Comparison of ENCODE assay signal across 26 cellular contexts in the genomic region with DNA sequence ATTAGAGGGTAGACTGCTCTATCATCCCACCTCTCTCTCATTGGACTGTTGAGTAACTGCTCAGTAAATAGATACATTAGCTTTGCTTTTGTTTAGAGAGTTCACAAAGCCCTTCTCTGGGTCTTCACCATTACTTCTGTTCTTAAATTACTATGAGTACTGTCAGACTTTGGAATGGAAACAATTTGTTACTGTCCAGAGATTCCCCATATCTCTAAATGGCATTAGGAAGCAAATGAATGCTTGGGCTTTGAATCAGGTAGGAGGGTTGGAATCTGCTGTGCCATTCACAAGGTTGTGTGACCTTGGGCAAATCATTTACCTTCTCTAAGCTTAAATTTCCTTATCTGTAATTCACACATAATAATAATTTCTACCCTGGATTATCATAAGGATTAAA.
"Had no signal": no experiment of that assay in that cellular context is flagged by ENCODE, and none has a peak within 500 bp of the region (broad histone marks: within the 10 kb centered on the region; RNA-seq: fewer than 3 reads in every experiment).

No MANE protein-coding gene starts in this region.

- H3K4me3 ChIP-seq: esophagus squamous epithelium, SJSA1, smooth muscle cell, stomach, suprapubic skin, tibial nerve had no signal

- H3K4me1 Mint-ChIP-seq: activated CD4-positive, alpha-beta T cell treated with anti-CD3 and anti-CD28 coated beads for 36 hours; activated naive CD8-positive, alpha-beta T cell treated with anti-CD3 and anti-CD28 coated beads for 36 hours; natural killer cell; stimulated activated naive B cell treated with anti-CD40 and anti-IgM and Interleukin-4, amounts not matched to agents 10 μg/mL and 1 μg/mL and 100 μg/mL, for 72 hours had no signal

- H3K27me3 Mint-ChIP-seq: activated CD4-positive, alpha-beta T cell treated with anti-CD3 and anti-CD28 coated beads for 36 hours; activated naive CD8-positive, alpha-beta T cell treated with anti-CD3 and anti-CD28 coated beads for 36 hours; progenitor cell of endocrine pancreas; stimulated activated naive B cell treated with anti-CD40 and anti-IgM and Interleukin-4, amounts not matched to agents 10 μg/mL and 1 μg/mL and 100 μg/mL, for 72 hours had no signal

- H3K4me2 ChIP-seq: smooth muscle cell had no signal

- DNase-seq: activated CD4-positive, alpha-beta T cell treated with anti-CD3 and anti-CD28 coated beads for 36 hours; activated CD4-positive, CD25-positive, alpha-beta regulatory T cell; activated effector memory CD4-positive, alpha-beta T cell treated with anti-CD3 and anti-CD28 coated beads, Interleukin-2, amount 50 U/mL, for 16 hours; activated naive CD4-positive, alpha-beta T cell treated with anti-CD3 and anti-CD28 coated beads for 36 hours; activated naive CD8-positive, alpha-beta T cell treated with anti-CD3 and anti-CD28 coated beads for 36 hours; activated T-cell treated with anti-CD3 and anti-CD28 coated beads, Interleukin-2, amount 50 U/mL, for 1 hour; adrenal gland; brain microvascular endothelial cell; caudate nucleus; endodermal cell; esophagus squamous epithelium; foreskin melanocyte; left colon; natural killer cell; stimulated activated CD4-positive, alpha-beta T cell treated with anti-CD3 and anti-CD28 coated beads, Interleukin-15, amount 100 ng/mL, for 24 hours; stimulated activated CD4-positive, alpha-beta T cell treated with anti-CD3 and anti-CD28 coated beads, Interleukin-2, amount 100 ng/mL, for 24 hours; stimulated activated naive B cell treated with anti-CD40 and anti-IgM and Interleukin-4, amounts not matched to agents 10 μg/mL and 1 μg/mL and 100 μg/mL, for 72 hours; stomach; T-helper 2 cell had no signal

- H3K9me3 Mint-ChIP-seq: endodermal cell had no signal

- H3K9me3 ChIP-seq: adrenal gland, ascending aorta, esophagus squamous epithelium, SJSA1, stomach, suprapubic skin, tibial nerve had no signal

- H3K27me3 ChIP-seq: adrenal gland, ascending aorta, brain microvascular endothelial cell, esophagus squamous epithelium, SJSA1, stomach, suprapubic skin, tibial nerve had no signal

- H3K36me3 ChIP-seq: adrenal gland, ascending aorta, brain microvascular endothelial cell, esophagus squamous epithelium, SJSA1, stomach, suprapubic skin, tibial nerve had no signal

- ATAC-seq: activated CD4-positive, alpha-beta T cell treated with anti-CD3 and anti-CD28 coated beads for 36 hours; left colon; natural killer cell; stimulated activated naive B cell treated with anti-CD40 and anti-IgM and Interleukin-4, amounts not matched to agents 10 μg/mL and 1 μg/mL and 100 μg/mL, for 72 hours had no signal

- H3K27ac Mint-ChIP-seq: activated CD4-positive, alpha-beta T cell treated with anti-CD3 and anti-CD28 coated beads for 36 hours; activated naive CD4-positive, alpha-beta T cell treated with anti-CD3 and anti-CD28 coated beads for 36 hours; activated naive CD8-positive, alpha-beta T cell treated with anti-CD3 and anti-CD28 coated beads for 36 hours; activated T-helper 1 cell treated with anti-CD3 and anti-CD28 coated beads, Interleukin-12 subunit alpha, Interleukin-12 subunit beta, Interleukin-2, Interleukin-4 antibody, amounts not matched to agents 30 ng/mL and 10 ng/mL and 1 ng/mL, durations not matched to agents 14 hours and 24 hours and 36 hours; endodermal cell; natural killer cell; progenitor cell of endocrine pancreas; stimulated activated naive B cell treated with anti-CD40 and anti-IgM and Interleukin-4, amounts not matched to agents 10 μg/mL and 1 μg/mL and 100 μg/mL, for 72 hours had no signal

- H3K27ac ChIP-seq: brain microvascular endothelial cell, esophagus squamous epithelium, SJSA1, suprapubic skin had no signal

- H3K36me3 Mint-ChIP-seq: activated naive CD8-positive, alpha-beta T cell treated with anti-CD3 and anti-CD28 coated beads for 36 hours; natural killer cell; stimulated activated naive B cell treated with anti-CD40 and anti-IgM and Interleukin-4, amounts not matched to agents 10 μg/mL and 1 μg/mL and 100 μg/mL, for 72 hours had no signal

- H3K4me1 ChIP-seq: SJSA1 had no signal

- H3K4me3 Mint-ChIP-seq: activated CD4-positive, alpha-beta T cell treated with anti-CD3 and anti-CD28 coated beads for 36 hours; activated naive CD4-positive, alpha-beta T cell treated with anti-CD3 and anti-CD28 coated beads for 36 hours; activated naive CD8-positive, alpha-beta T cell treated with anti-CD3 and anti-CD28 coated beads for 36 hours; activated T-helper 1 cell treated with anti-CD3 and anti-CD28 coated beads, Interleukin-12 subunit alpha, Interleukin-12 subunit beta, Interleukin-2, Interleukin-4 antibody, amounts not matched to agents 30 ng/mL and 10 ng/mL and 1 ng/mL, durations not matched to agents 14 hours and 24 hours and 36 hours; endodermal cell; natural killer cell; stimulated activated naive B cell treated with anti-CD40 and anti-IgM and Interleukin-4, amounts not matched to agents 10 μg/mL and 1 μg/mL and 100 μg/mL, for 72 hours had no signal
